Comparison of ENCODE assay signal across 22 cellular contexts in genomic region chr9:134295746-134296250, GRCh38. TPM values are rescaled to one million over a fixed set of nuclear protein-coding genes. Genes with fewer than 3 reads are reported as not detected.
DNase-seq lines count a peak whose midpoint lies in the region; ATAC-seq and TF ChIP-seq lines count a peak whose summit lies in the region.
"Had no signal": no experiment of that assay in that cellular context is flagged by ENCODE, and none has a peak within 500 bp of the region (broad histone marks: within the 10 kb centered on the region; RNA-seq: fewer than 3 reads in every experiment).

No MANE protein-coding gene starts in this region.

- H3K36me3 ChIP-seq in endodermal cell (ENCODE audit: control insufficient read depth, insufficient read depth, low read length) (no peaks in the 10 kb centered on the region), lower lobe of right lung (no peaks in the 10 kb centered on the region), tibial artery (no peaks in the 10 kb centered on the region), testis (ENCODE audit: low read depth, missing control alignments) (no peaks in the 10 kb centered on the region)
- H3K36me3 ChIP-seq: BE2C had no signal

- no peak for TF ChIP-seq CTCF in endodermal cell (conservative IDR thresholded peaks at IDR 0.05)
- TF ChIP-seq CTCF in lower lobe of right lung (IDR thresholded peaks at IDR 0.05): no peak
- TF ChIP-seq CTCF in tibial artery (IDR thresholded peaks at IDR 0.05): no peak
- TF ChIP-seq CTCF in testis (IDR thresholded peaks at IDR 0.05): no peak

- intact Hi-C loops in Right ventricle myocardium inferior (cut with DNase I) (no loop called here), cardiac septum (cut with DNase I) (no loop called here), lower lobe of right lung (cut with DNase I) (no loop called here), tibial artery (cut with DNase I; ENCODE audit: low total_unique reads) (no loop called here), testis (cut with DNase I; ENCODE audit: low total_unique reads) (no loop called here)

- 91% methylated on average over 4 to 12 of the region's 12 CpGs for WGBS in endodermal cell (ENCODE audit: insufficient coverage in 1 of 2, insufficient read length in 1 of 2), 2 experiments
- 92 to 95% methylated on average over 12 of the region's 12 CpGs for WGBS in testis, 2 donors

- no peak for TF ChIP-seq POLR2A in testis (IDR thresholded peaks at IDR 0.05)

- H3K9me3 Mint-ChIP-seq in endodermal cell: no peaks in the 10 kb centered on the region
- H3K9me3 Mint-ChIP-seq: CD8-positive, alpha-beta T cell; HFFc6; IgD-negative memory B cell had no signal

- no peak overlapping the region for H3K9ac ChIP-seq in endodermal cell (ENCODE audit: extremely low read depth, low read length, poor library complexity, severe bottlenecking)

- no peak overlapping the region for H3K4me3 Mint-ChIP-seq in endodermal cell
- H3K4me3 Mint-ChIP-seq: CD8-positive, alpha-beta T cell; HFFc6 had no signal

- ATAC-seq in Right ventricle myocardium inferior (no peak), lower lobe of right lung (no peak)
- ATAC-seq: CD8-positive, alpha-beta T cell had no signal

- H3K4me1 ChIP-seq in endodermal cell (ENCODE audit: control insufficient read depth, insufficient read depth, low read length): peaks cover 23% of the 10 kb centered on the region
- peaks cover 14% of the 10 kb centered on the region for H3K4me1 ChIP-seq in lower lobe of right lung
- H3K4me1 ChIP-seq in tibial artery: peaks cover 0 to 12% (median 11%) of the 10 kb centered on the region in 4 donors
- H3K4me1 ChIP-seq in testis: peaks cover 8% of the 10 kb centered on the region

- peaks cover 15% of the 10 kb centered on the region for H3K4me1 Mint-ChIP-seq in endodermal cell

- H3K27me3 ChIP-seq in endodermal cell (ENCODE audit: control insufficient read depth, insufficient read depth, low read length, poor library complexity, severe bottlenecking) (no peaks in the 10 kb centered on the region), lower lobe of right lung (ENCODE audit: low read depth) (no peaks in the 10 kb centered on the region), tibial artery (peaks cover 0 to 55% of the 10 kb centered on the region in 2 donors), testis (no peaks in the 10 kb centered on the region)
- H3K27me3 ChIP-seq: BE2C had no signal

- peak overlapping the region; percentile 61 for H3K27ac Mint-ChIP-seq in endodermal cell
- H3K27ac Mint-ChIP-seq: CD8-positive, alpha-beta T cell; HFFc6; IgD-negative memory B cell had no signal

- H3K36me3 Mint-ChIP-seq in endodermal cell (ENCODE audit: low read depth): no peaks in the 10 kb centered on the region
- H3K36me3 Mint-ChIP-seq: CD8-positive, alpha-beta T cell; IgD-negative memory B cell had no signal

- H3K4me3 ChIP-seq in endodermal cell (ENCODE audit: low read length): no peak overlapping the region
- no peak overlapping the region for H3K4me3 ChIP-seq in lower lobe of right lung
- H3K4me3 ChIP-seq in tibial artery: no peak overlapping the region
- no peak overlapping the region for H3K4me3 ChIP-seq in testis

- DNase-seq in Right ventricle myocardium inferior (ENCODE audit: missing footprints) (peak; percentile 53), cardiac septum (ENCODE audit: low spot score) (no peak), endodermal cell (no peak), lower lobe of right lung (peak; percentile 4), SK-N-DZ (ENCODE audit: low spot score) (no peak), tibial artery (no peak), testis (no peak), SHP77 treated with DMSO at 0.1 percent for 48 hours (lab: John Stamatoyannopoulos, UW) (no peak)
- DNase-seq: 8988T, BE2C, Calu3, HFFc6, Karpas-422, NCI-H1417 treated with DMSO at 0.1 percent for 48 hours, NCI-H187 treated with DMSO at 0.1 percent for 48 hours, NCI-H2227 treated with DMSO at 0.1 percent for 48 hours, NCI-H524, NCI-H82, OCI-M1, SIG-M5 had no signal

- H3K9me3 ChIP-seq in endodermal cell (ENCODE audit: control insufficient read depth, low read length) (no peaks in the 10 kb centered on the region), lower lobe of right lung (no peaks in the 10 kb centered on the region), tibial artery (no peaks in the 10 kb centered on the region), testis (no peaks in the 10 kb centered on the region)
- H3K9me3 ChIP-seq: BE2C had no signal

- H3K27me3 Mint-ChIP-seq in endodermal cell (ENCODE audit: insufficient read depth): no peaks in the 10 kb centered on the region

- H3K27ac ChIP-seq in endodermal cell (ENCODE audit: low read depth, low read length) (no peak overlapping the region), lower lobe of right lung (no peak overlapping the region), tibial artery (no peak overlapping the region), testis (no peak overlapping the region)

RNA-seq across cellular contexts. Expression of gene RXRA, which starts 30.5 kb away (rescaled TPM):
- total RNA-seq in Right ventricle myocardium inferior (91.1 TPM), cardiac septum (42.6 TPM), endodermal cell (10 to 100 TPM; 58.3 to 70.6 TPM), lower lobe of right lung (85.7 TPM), testis (10 to 100 TPM; 47.3 to 61.0 TPM)
- 37.4 TPM for polyA plus RNA-seq in endodermal cell (2013, experiment 1 of 2)
- polyA plus RNA-seq in endodermal cell (2013, experiment 2 of 2): 33.9 TPM
- 4.3 and 5.7 TPM in 2 replicates for polyA plus RNA-seq in SK-N-DZ (2014; cell fraction: cytosol; rRNA removed)
- 3.2 and 3.3 TPM in 2 replicates for polyA plus RNA-seq in SK-N-DZ (2014; cell fraction: nucleus; rRNA removed)
- polyA plus RNA-seq in testis (ENCODE audit: insufficient read depth, low read depth, low replicate concordance): 31.3 TPM

Comparison
In these comparisons a context has a peak if more than half of its experiments do, and no peak if none do; other contexts are left out.
1. DNase-seq: peak in Right ventricle myocardium inferior (single experiment) and lower lobe of right lung (single experiment); none in cardiac septum (single experiment), endodermal cell (single experiment), SK-N-DZ (single experiment), tibial artery (0 of 2), testis (single experiment) and SHP77 treated with DMSO at 0.1 percent for 48 hours (single experiment).